8 cellular contexts compared by ENCODE assay signal in the genomic region with DNA sequence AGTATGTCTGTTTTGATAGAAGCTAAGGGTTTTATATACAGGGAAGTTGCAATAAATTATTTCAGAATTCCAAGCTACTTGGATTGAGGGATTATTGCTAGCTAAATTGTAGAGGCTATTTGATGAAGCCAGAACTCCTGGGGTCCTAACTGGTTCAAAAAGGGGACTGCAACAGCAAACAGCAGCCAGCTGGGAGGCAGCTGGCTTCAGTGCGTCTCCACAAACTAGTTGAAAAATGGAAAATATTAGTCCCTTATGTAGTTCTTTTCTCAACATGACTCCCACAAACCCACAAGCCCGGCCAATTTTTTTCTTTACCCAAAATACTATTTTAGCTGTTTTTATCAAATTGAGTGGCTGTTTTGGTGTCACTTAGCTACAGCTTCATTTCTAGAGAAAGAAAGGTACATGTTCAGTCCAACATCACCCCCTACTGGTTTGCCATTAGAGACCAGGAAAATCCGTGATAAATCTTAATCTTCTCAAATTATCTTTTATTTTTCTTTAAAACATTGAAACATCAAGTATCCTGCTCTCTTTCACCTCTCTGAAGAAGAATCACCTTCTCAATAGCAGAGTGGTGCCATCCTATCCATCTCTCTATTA.
A peak's percentile ranks its signal among the peaks of the same experiment; 100 is the strongest.
DNase-seq lines count a peak whose midpoint lies in the region; ATAC-seq and TF ChIP-seq lines count a peak whose summit lies in the region.

No MANE protein-coding gene starts in this region.

- POLR2A ChIA-PET in CD4-positive, alpha-beta T cell (lab: Charles Lee), result no interaction called here

- peaks cover 21% of the 10 kb centered on the region for H3K4me1 Mint-ChIP-seq in neural progenitor cell
- H3K4me1 Mint-ChIP-seq in CD4-positive, alpha-beta T cell (ENCODE audit: low read depth), result no peaks in the 10 kb centered on the region

- H3K4me2 ChIP-seq in neural progenitor cell, result no peak overlapping the region

- H3K4me3 Mint-ChIP-seq in neural progenitor cell, result no peak overlapping the region
- no peak overlapping the region for H3K4me3 Mint-ChIP-seq in CD4-positive, alpha-beta T cell

- CTCF ChIA-PET in CD4-positive, alpha-beta T cell (lab: Charles Lee), result no interaction called here

- no peaks in the 10 kb centered on the region for H3K9me3 ChIP-seq in neural progenitor cell (ENCODE audit: low read depth)
- H3K9me3 ChIP-seq in CD4-positive, alpha-beta T cell (ENCODE audit: control insufficient read depth, low read length), result no peaks in the 10 kb centered on the region

- peaks cover 5% of the 10 kb centered on the region for H3K36me3 Mint-ChIP-seq in neural progenitor cell
- H3K36me3 Mint-ChIP-seq in CD4-positive, alpha-beta T cell (ENCODE audit: low read depth), result no peaks in the 10 kb centered on the region

- H3K27me3 ChIP-seq in neural progenitor cell, result no peaks in the 10 kb centered on the region
- no peaks in the 10 kb centered on the region for H3K27me3 ChIP-seq in CD4-positive, alpha-beta T cell (ENCODE audit: control insufficient read depth, insufficient read depth, low read length)

- no peaks in the 10 kb centered on the region for H4K20me1 ChIP-seq in neural progenitor cell (ENCODE audit: low read depth)

- no peaks in the 10 kb centered on the region for H3K36me3 ChIP-seq in neural progenitor cell

- H3K27me3 Mint-ChIP-seq in neural progenitor cell (ENCODE audit: insufficient read depth, low read depth), result no peaks in the 10 kb centered on the region
- no peaks in the 10 kb centered on the region for H3K27me3 Mint-ChIP-seq in CD4-positive, alpha-beta T cell

- H3K4me3 ChIP-seq in GM12865 (ENCODE audit: low read depth, low read length), result no peak overlapping the region
- H3K4me3 ChIP-seq in LNCaP clone FGC (ENCODE audit: low read depth, low read length), result no peak overlapping the region
- H3K4me3 ChIP-seq in neural progenitor cell, result no peak overlapping the region

- H2AFZ ChIP-seq in neural progenitor cell (replicated peaks), result peak overlapping the region; percentile 36

- peaks cover 13% of the 10 kb centered on the region for H3K4me1 ChIP-seq in neural progenitor cell

- no peaks in the 10 kb centered on the region for H3K79me2 ChIP-seq in neural progenitor cell (ENCODE audit: low read depth)

- H3K9ac ChIP-seq in neural progenitor cell, result no peak overlapping the region

- peaks cover 2% of the 10 kb centered on the region for H3K9me3 Mint-ChIP-seq in neural progenitor cell
- no peaks in the 10 kb centered on the region for H3K9me3 Mint-ChIP-seq in CD4-positive, alpha-beta T cell

- H3F3A ChIP-seq in neural progenitor cell (ENCODE audit: low read depth), result peaks cover 4% of the 10 kb centered on the region

- H3K27ac Mint-ChIP-seq in neural progenitor cell, result no peak overlapping the region
- H3K27ac Mint-ChIP-seq in CD4-positive, alpha-beta T cell, result no peak overlapping the region

- intact Hi-C loops in CD4-positive, alpha-beta T cell (cut with DNase I, micrococcal nuclease), result no loop called here

- peak; percentile 30 for TF ChIP-seq CTCF in GM12865 (IDR thresholded peaks at IDR 0.05; ENCODE audit: insufficient read depth, low read depth, low read length, missing control alignments)
- TF ChIP-seq CTCF in LNCaP clone FGC (IDR thresholded peaks at IDR 0.05; ENCODE audit: control insufficient read depth, extremely low read depth, insufficient read depth), result peak; percentile 51
- peak; percentile 82 for TF ChIP-seq CTCF in neural progenitor cell (IDR thresholded peaks at IDR 0.05)
- TF ChIP-seq CTCF in CD4-positive, alpha-beta T cell (IDR thresholded peaks at IDR 0.05), result no peak

- no peak for ATAC-seq in CD4-positive, alpha-beta T cell (ENCODE audit: poor library complexity)

- no peak overlapping the region for H3K27ac ChIP-seq in neural progenitor cell
- H3K27ac ChIP-seq in CD4-positive, alpha-beta T cell (ENCODE audit: low read depth, low read length), result no peak overlapping the region

- DNase-seq in GM12865 (ENCODE audit: low read depth), result peak; percentile 38
- no peak for DNase-seq in LNCaP clone FGC (ENCODE audit: low read depth)
- peak; percentile 9 to 45 for DNase-seq in dermis microvascular lymphatic vessel endothelial cell (ENCODE audit: low read depth in 2 of 2)
- peak; percentile 71 for DNase-seq in neural progenitor cell (ENCODE audit: low spot score)
- DNase-seq in activated CD4-positive, alpha-beta T cell treated with anti-CD3 and anti-CD28 coated beads, Interleukin-2, amount 50 U/mL, for 48 hours, result no peak
- DNase-seq in HuH-7 (ENCODE audit: low spot score), result no peak
- no peak for DNase-seq in NCI-H446 (lab: John Stamatoyannopoulos, UW)
- DNase-seq in CD4-positive, alpha-beta T cell, result no peak

Comparison
In these comparisons a context has a peak if more than half of its experiments do, and no peak if none do; other contexts are left out.
1. DNase-seq: peak in GM12865 (single experiment), dermis microvascular lymphatic vessel endothelial cell (2 of 2) and neural progenitor cell (single experiment); none in LNCaP clone FGC (single experiment), activated CD4-positive, alpha-beta T cell treated with anti-CD3 and anti-CD28 coated beads, Interleukin-2, amount 50 U/mL, for 48 hours (0 of 2), HuH-7 (single experiment), NCI-H446 (0 of 2) and CD4-positive, alpha-beta T cell (0 of 10).